8 cellular contexts compared by ENCODE assay signal in the genomic region with DNA sequence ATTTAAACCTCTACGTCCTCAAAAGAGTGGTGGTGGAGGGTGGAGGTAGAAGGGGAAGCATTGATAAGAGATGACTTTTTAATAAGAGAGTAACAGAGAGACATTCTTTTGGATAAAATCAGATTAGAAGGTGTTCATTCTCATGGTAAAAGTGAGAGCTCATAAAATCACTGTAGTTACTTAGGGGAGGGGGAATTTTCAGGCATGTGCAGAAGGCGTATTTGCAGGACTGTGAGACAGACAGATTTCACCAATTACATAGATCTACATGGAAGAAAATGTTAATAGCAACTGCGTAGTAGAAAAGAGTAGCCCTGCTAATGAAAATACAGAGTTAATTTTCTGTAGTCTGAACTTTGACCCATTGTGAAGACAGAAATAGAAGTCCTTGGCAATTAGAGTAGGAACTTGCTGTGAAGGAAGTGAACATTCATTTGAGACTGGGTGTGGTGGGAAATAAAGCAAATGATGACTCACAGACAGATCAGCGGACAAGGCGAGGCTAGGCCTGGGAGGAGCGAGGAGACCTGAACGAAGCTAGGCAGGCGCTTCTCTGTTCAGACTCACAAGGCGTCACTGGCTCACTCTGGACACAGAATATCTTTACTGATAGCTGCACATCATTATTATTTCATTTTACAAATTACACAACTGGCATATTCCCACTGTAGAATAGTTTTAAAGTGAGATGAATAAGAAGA. TPM values are rescaled to one million over a fixed set of nuclear protein-coding genes. Genes with fewer than 3 reads are reported as not detected.
DNase-seq lines count a peak whose midpoint lies in the region; ATAC-seq lines count a peak whose summit lies in the region.

No MANE protein-coding gene starts in this region.

- H3K9me3 Mint-ChIP-seq in T-helper 2 cell treated with Interferon-gamma antibody and Interleukin-4, amounts not matched to agents 5 μg/mL and 100 μg/mL, for 36 hours = peaks cover 9% of the 10 kb centered on the region
- peaks cover 0 to 1% (median 0%) of the 10 kb centered on the region in 9 donors for H3K9me3 Mint-ChIP-seq in naive thymus-derived CD8-positive, alpha-beta T cell

- H3K4me1 Mint-ChIP-seq in T-helper 2 cell treated with Interferon-gamma antibody and Interleukin-4, amounts not matched to agents 5 μg/mL and 100 μg/mL, for 36 hours (ENCODE audit: low read depth) = peaks cover 46% of the 10 kb centered on the region
- peaks cover 7 to 44% (median 30%) of the 10 kb centered on the region in 4 donors for H3K4me1 Mint-ChIP-seq in naive thymus-derived CD8-positive, alpha-beta T cell

- no peaks in the 10 kb centered on the region for H3K27me3 Mint-ChIP-seq in T-helper 2 cell treated with Interferon-gamma antibody and Interleukin-4, amounts not matched to agents 5 μg/mL and 100 μg/mL, for 36 hours (ENCODE audit: low read depth)
- no peaks in the 10 kb centered on the region for H3K27me3 Mint-ChIP-seq in naive thymus-derived CD8-positive, alpha-beta T cell

- POLR2A ChIA-PET in naive thymus-derived CD8-positive, alpha-beta T cell (lab: Charles Lee) = interaction anchor here (0.6 kb wide), 1 partner anchor 622 kb away, joined by 3 read pairs; no protein-coding TSS in a partner anchor

- ATAC-seq in naive thymus-derived CD8-positive, alpha-beta T cell = peak in 1 of 2 donors; percentile 81
- ATAC-seq in GM21381 (IDR thresholded peaks at IDR 0.05; ENCODE audit: unreplicated experiment) = no peak
- ATAC-seq in HG03097 (IDR thresholded peaks at IDR 0.05; ENCODE audit: low FRiP score, unreplicated experiment) = no peak
- no peak for ATAC-seq in HG03039 (IDR thresholded peaks at IDR 0.05; ENCODE audit: unreplicated experiment)

- peak; percentile 42 for DNase-seq in activated gamma-delta T cell treated with Interleukin-2 at 50 U/mL for 16 hours
- DNase-seq in activated gamma-delta T cell (lab: John Stamatoyannopoulos, UW) = no peak
- peak; percentile 49 for DNase-seq in T-helper 2 cell treated with Interferon-gamma antibody and Interleukin-4, amounts not matched to agents 5 μg/mL and 100 μg/mL, for 36 hours (ENCODE audit: low spot score)
- DNase-seq in effector CD4-positive, alpha-beta T cell = peak; percentile 46
- peak in 1 of 10 donors; percentile 31 for DNase-seq in naive thymus-derived CD8-positive, alpha-beta T cell

- H3K36me3 Mint-ChIP-seq in T-helper 2 cell treated with Interferon-gamma antibody and Interleukin-4, amounts not matched to agents 5 μg/mL and 100 μg/mL, for 36 hours (ENCODE audit: low read depth) = peaks cover 11% of the 10 kb centered on the region
- no peaks in the 10 kb centered on the region for H3K36me3 Mint-ChIP-seq in naive thymus-derived CD8-positive, alpha-beta T cell

- H3K4me3 Mint-ChIP-seq in T-helper 2 cell treated with Interferon-gamma antibody and Interleukin-4, amounts not matched to agents 5 μg/mL and 100 μg/mL, for 36 hours = peak overlapping the region; percentile 27
- H3K4me3 Mint-ChIP-seq in naive thymus-derived CD8-positive, alpha-beta T cell = peak overlapping the region in 5 of 10 donors; percentile 1 to 57 (median 48)

- H3K27ac Mint-ChIP-seq in T-helper 2 cell treated with Interferon-gamma antibody and Interleukin-4, amounts not matched to agents 5 μg/mL and 100 μg/mL, for 36 hours = peak overlapping the region; percentile 47
- H3K27ac Mint-ChIP-seq in naive thymus-derived CD8-positive, alpha-beta T cell = peak overlapping the region in 6 of 10 donors; percentile 49 to 85 (median 68)

RNA-seq across cellular contexts. Expression of a gene that starts 57.2 kb away (rescaled TPM):
- total RNA-seq in naive thymus-derived CD8-positive, alpha-beta T cell = not detected
- not detected for polyA plus RNA-seq in naive thymus-derived CD8-positive, alpha-beta T cell
